In the genomic region with DNA sequence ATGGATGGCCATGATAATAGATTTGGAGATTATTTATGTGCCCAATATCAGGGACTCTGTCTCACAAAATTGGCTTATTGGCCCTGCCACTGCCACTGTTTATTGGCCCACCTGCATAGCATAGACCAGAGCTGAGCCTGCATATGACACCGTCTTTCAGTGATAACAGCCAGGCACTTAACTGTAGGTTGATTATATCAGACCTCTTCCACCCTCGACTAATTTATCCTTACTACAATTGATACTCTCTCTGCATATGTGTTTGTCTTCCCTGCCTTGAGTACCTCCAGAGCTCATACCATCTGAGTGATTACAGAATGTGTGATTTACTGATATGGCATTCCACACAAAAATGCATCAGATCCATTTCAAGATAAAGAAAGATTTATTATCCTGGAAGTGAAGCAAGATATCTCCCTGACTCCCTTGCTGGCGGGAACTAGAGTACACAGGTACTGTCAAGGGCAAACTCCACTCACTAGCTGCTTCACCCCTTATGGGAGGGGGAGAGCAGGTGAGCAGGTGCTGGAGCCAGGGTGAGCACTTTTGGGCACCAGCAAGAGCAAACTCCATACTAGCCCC, we compare ENCODE assay signal across 22 cellular contexts. TPM values are rescaled to one million over a fixed set of nuclear protein-coding genes. Genes with fewer than 3 reads are reported as not detected.
DNase-seq lines count a peak whose midpoint lies in the region; ATAC-seq and TF ChIP-seq lines count a peak whose summit lies in the region.
"Had no signal": no experiment of that assay in that cellular context is flagged by ENCODE, and none has a peak within 500 bp of the region (broad histone marks: within the 10 kb centered on the region; RNA-seq: fewer than 3 reads in every experiment).

No MANE protein-coding gene starts in this region.

- no peak overlapping the region for H3K4me3 ChIP-seq in hepatocyte
- H3K4me3 ChIP-seq in upper lobe of right lung: no peak overlapping the region
- H3K4me3 ChIP-seq: GM23338, Peyer's patch had no signal

- H3K9me3 ChIP-seq in hepatocyte (ENCODE audit: low read depth) (no peaks in the 10 kb centered on the region), upper lobe of right lung (no peaks in the 10 kb centered on the region)
- H3K9me3 ChIP-seq: Peyer's patch had no signal

- no peak for ATAC-seq in upper lobe of right lung
- ATAC-seq: GM23338 had no signal

- H3K4me2 ChIP-seq in hepatocyte: peak overlapping the region; percentile 0
- H3K4me2 ChIP-seq: GM23338 had no signal

- H4K20me1 ChIP-seq in hepatocyte (ENCODE audit: insufficient read depth, poor library complexity, severe bottlenecking): no peaks in the 10 kb centered on the region

- POLR2A ChIA-PET in activated CD4-positive, alpha-beta T cell treated with anti-CD3 and anti-CD28 coated beads, Interleukin-2, amount 10 ng/mL, durations not matched to agents 7 days and 5 days (lab: Charles Lee): no interaction called here

- H3K9me3 Mint-ChIP-seq in activated CD4-positive, alpha-beta T cell treated with anti-CD3 and anti-CD28 coated beads, Interleukin-2, amount 10 ng/mL, durations not matched to agents 24 days and 14 days: peaks cover 33% of the 10 kb centered on the region
- H3K9me3 Mint-ChIP-seq in activated CD4-positive, alpha-beta T cell treated with anti-CD3 and anti-CD28 coated beads, Interleukin-2, amount 10 ng/mL, durations not matched to agents 7 days and 5 days: peaks cover 24% of the 10 kb centered on the region
- H3K9me3 Mint-ChIP-seq in type B pancreatic cell: no peaks in the 10 kb centered on the region
- H3K9me3 Mint-ChIP-seq: H9 had no signal

- CTCF ChIA-PET in activated CD4-positive, alpha-beta T cell treated with anti-CD3 and anti-CD28 coated beads, Interleukin-2, amount 10 ng/mL, durations not matched to agents 7 days and 5 days (lab: Charles Lee): interaction anchor here (0.7 kb wide), 1 partner anchor 15 kb away, joined by 3 read pairs; no protein-coding TSS in a partner anchor

- H3K27me3 ChIP-seq in hepatocyte (no peaks in the 10 kb centered on the region), upper lobe of right lung (no peaks in the 10 kb centered on the region)
- H3K27me3 ChIP-seq: Peyer's patch had no signal

- TF ChIP-seq CTCF in hepatocyte (IDR thresholded peaks at IDR 0.05; ENCODE audit: poor library complexity): no peak
- TF ChIP-seq CTCF in type B pancreatic cell (conservative IDR thresholded peaks at IDR 0.05): no peak
- TF ChIP-seq CTCF in upper lobe of right lung (IDR thresholded peaks at IDR 0.05): no peak

- H3K27ac ChIP-seq in hepatocyte: peak overlapping the region; percentile 64
- H3K27ac ChIP-seq in upper lobe of right lung: no peak overlapping the region
- H3K27ac ChIP-seq: 22Rv1, Peyer's patch had no signal

- H3K27ac Mint-ChIP-seq in activated CD4-positive, alpha-beta T cell treated with anti-CD3 and anti-CD28 coated beads, Interleukin-2, amount 10 ng/mL, durations not matched to agents 24 days and 14 days: no peak overlapping the region
- H3K27ac Mint-ChIP-seq in activated CD4-positive, alpha-beta T cell treated with anti-CD3 and anti-CD28 coated beads, Interleukin-2, amount 10 ng/mL, durations not matched to agents 7 days and 5 days: no peak overlapping the region
- H3K27ac Mint-ChIP-seq in type B pancreatic cell: no peak overlapping the region
- H3K27ac Mint-ChIP-seq: GM23338 had no signal

- no peaks in the 10 kb centered on the region for H3K27me3 Mint-ChIP-seq in activated CD4-positive, alpha-beta T cell treated with anti-CD3 and anti-CD28 coated beads, Interleukin-2, amount 10 ng/mL, durations not matched to agents 24 days and 14 days
- H3K27me3 Mint-ChIP-seq in activated CD4-positive, alpha-beta T cell treated with anti-CD3 and anti-CD28 coated beads, Interleukin-2, amount 10 ng/mL, durations not matched to agents 7 days and 5 days: no peaks in the 10 kb centered on the region
- no peaks in the 10 kb centered on the region for H3K27me3 Mint-ChIP-seq in type B pancreatic cell

- no peak overlapping the region for H3K4me3 Mint-ChIP-seq in activated CD4-positive, alpha-beta T cell treated with anti-CD3 and anti-CD28 coated beads, Interleukin-2, amount 10 ng/mL, durations not matched to agents 24 days and 14 days
- no peak overlapping the region for H3K4me3 Mint-ChIP-seq in activated CD4-positive, alpha-beta T cell treated with anti-CD3 and anti-CD28 coated beads, Interleukin-2, amount 10 ng/mL, durations not matched to agents 7 days and 5 days
- H3K4me3 Mint-ChIP-seq in type B pancreatic cell: no peak overlapping the region
- H3K4me3 Mint-ChIP-seq: GM23338, H9 had no signal

- WGBS in hepatocyte (ENCODE audit: low lambda C conversion rate, missing lambda C conversion rate): 25% methylated on average over 3 of the region's 3 CpGs

- H2AFZ ChIP-seq in hepatocyte: no peak overlapping the region
- H2AFZ ChIP-seq: GM23338 had no signal

- H3K9me2 ChIP-seq in hepatocyte (replicated peaks; ENCODE audit: insufficient read depth): no peaks in the 10 kb centered on the region

- no peaks in the 10 kb centered on the region for H3K4me1 ChIP-seq in hepatocyte (ENCODE audit: insufficient read depth)
- H3K4me1 ChIP-seq in upper lobe of right lung: no peaks in the 10 kb centered on the region
- H3K4me1 ChIP-seq: Peyer's patch had no signal

- H3K36me3 ChIP-seq in hepatocyte (replicated peaks; ENCODE audit: insufficient read depth, low read depth): no peaks in the 10 kb centered on the region
- H3K36me3 ChIP-seq in upper lobe of right lung: no peaks in the 10 kb centered on the region
- H3K36me3 ChIP-seq: Peyer's patch had no signal

- no peaks in the 10 kb centered on the region for H3K79me2 ChIP-seq in hepatocyte

- H3K4me1 Mint-ChIP-seq in activated CD4-positive, alpha-beta T cell treated with anti-CD3 and anti-CD28 coated beads, Interleukin-2, amount 10 ng/mL, durations not matched to agents 24 days and 14 days: peaks cover 8% of the 10 kb centered on the region
- H3K4me1 Mint-ChIP-seq in activated CD4-positive, alpha-beta T cell treated with anti-CD3 and anti-CD28 coated beads, Interleukin-2, amount 10 ng/mL, durations not matched to agents 7 days and 5 days: peaks cover 10% of the 10 kb centered on the region
- H3K4me1 Mint-ChIP-seq in type B pancreatic cell (ENCODE audit: unreplicated experiment): no peaks in the 10 kb centered on the region
- H3K4me1 Mint-ChIP-seq: GM23338, H9 had no signal

- intact Hi-C loops in activated CD4-positive, alpha-beta T cell treated with anti-CD3 and anti-CD28 coated beads, Interleukin-2, amount 10 ng/mL, durations not matched to agents 24 days and 14 days (cut with micrococcal nuclease): no loop called here
- intact Hi-C loops in head of caudate nucleus (cut with DNase I): no loop called here
- intact Hi-C loops in upper lobe of right lung (cut with DNase I): no loop called here

- DNase-seq in activated CD4-positive, alpha-beta T cell treated with anti-CD3 and anti-CD28 coated beads, Interleukin-2, amount 10 ng/mL, durations not matched to agents 24 days and 14 days: peak; percentile 39
- DNase-seq in activated CD4-positive, alpha-beta T cell treated with anti-CD3 and anti-CD28 coated beads, Interleukin-2, amount 10 ng/mL, durations not matched to agents 7 days and 5 days: no peak
- DNase-seq in SK-N-DZ (ENCODE audit: low spot score) (peak; percentile 96), hepatocyte (ENCODE audit: low spot score) (peak; percentile 30), dedifferentiated amniotic fluid mesenchymal stem cell (ENCODE audit: extremely low spot score) (no peak), head of caudate nucleus (no peak), type B pancreatic cell (ENCODE audit: extremely low spot score, unreplicated experiment) (no peak), upper lobe of right lung (no peak)
- DNase-seq: DMS153, H9, KBM-7, MM.1S, NCI-H1417, NCI-H1694 treated with DMSO at 0.1 percent for 48 hours, NCI-H2081, NCI-H2227 treated with DMSO at 0.1 percent for 48 hours, NCI-H510A, NCI-H69, Peyer's patch, SIG-M5 had no signal

- no peaks in the 10 kb centered on the region for H3K36me3 Mint-ChIP-seq in activated CD4-positive, alpha-beta T cell treated with anti-CD3 and anti-CD28 coated beads, Interleukin-2, amount 10 ng/mL, durations not matched to agents 24 days and 14 days (ENCODE audit: low read depth)
- H3K36me3 Mint-ChIP-seq in activated CD4-positive, alpha-beta T cell treated with anti-CD3 and anti-CD28 coated beads, Interleukin-2, amount 10 ng/mL, durations not matched to agents 7 days and 5 days (ENCODE audit: low read depth): peaks cover 2% of the 10 kb centered on the region
- no peaks in the 10 kb centered on the region for H3K36me3 Mint-ChIP-seq in type B pancreatic cell

RNA-seq across cellular contexts. Expression of a gene that starts 13.1 kb away (rescaled TPM):
- total RNA-seq in activated CD4-positive, alpha-beta T cell treated with anti-CD3 and anti-CD28 coated beads, Interleukin-2, amount 10 ng/mL, durations not matched to agents 24 days and 14 days: 15.8 and 16.4 TPM in 2 replicates
- total RNA-seq in activated CD4-positive, alpha-beta T cell treated with anti-CD3 and anti-CD28 coated beads, Interleukin-2, amount 10 ng/mL, durations not matched to agents 7 days and 5 days: 100 to 1,000 TPM; 145 to 166 TPM
- 0.06 and 0.10 TPM in 2 replicates for polyA plus RNA-seq in SK-N-DZ (2014; cell fraction: cytosol; rRNA removed)
- 0.37 and 1.3 TPM in 2 replicates for polyA plus RNA-seq in SK-N-DZ (2014; cell fraction: nucleus; rRNA removed)
- total RNA-seq in hepatocyte (1.5 and 4.5 TPM in 2 replicates), type B pancreatic cell (ENCODE audit: low replicate concordance) (1.8 and 2.7 TPM in 2 replicates), upper lobe of right lung (46.5 TPM)
- polyA plus RNA-seq in hepatocyte: 1.5 and 3.4 TPM in 2 replicates
- total RNA-seq: GM23338, H9 had no signal
- polyA plus RNA-seq: GM23338 had no signal

RNA-seq across cellular contexts. Expression of a gene that starts 43.5 kb away (rescaled TPM):
- 8.6 and 9.4 TPM in 2 replicates for total RNA-seq in activated CD4-positive, alpha-beta T cell treated with anti-CD3 and anti-CD28 coated beads, Interleukin-2, amount 10 ng/mL, durations not matched to agents 24 days and 14 days
- 10 to 100 TPM; 67.3 to 80.1 TPM for total RNA-seq in activated CD4-positive, alpha-beta T cell treated with anti-CD3 and anti-CD28 coated beads, Interleukin-2, amount 10 ng/mL, durations not matched to agents 7 days and 5 days
- polyA plus RNA-seq in SK-N-DZ (2014; cell fraction: cytosol; rRNA removed): 0.02 TPM in 1 of 2 replicates, not detected in the other
- polyA plus RNA-seq in SK-N-DZ (2014; cell fraction: nucleus; rRNA removed): not detected in 2 replicates
- total RNA-seq in hepatocyte: 2.6 and 4.4 TPM in 2 replicates
- polyA plus RNA-seq in hepatocyte: 0.54 and 1.1 TPM in 2 replicates
- total RNA-seq in type B pancreatic cell (ENCODE audit: low replicate concordance): 2.9 and 3.2 TPM in 2 replicates
- total RNA-seq in upper lobe of right lung: 21.2 TPM
- total RNA-seq: H9 had no signal
- polyA plus RNA-seq: GM23338 had no signal

Comparison
In these comparisons a context has a peak if more than half of its experiments do, and no peak if none do; other contexts are left out.
1. DNase-seq: peak in activated CD4-positive, alpha-beta T cell treated with anti-CD3 and anti-CD28 coated beads, Interleukin-2, amount 10 ng/mL, durations not matched to agents 24 days and 14 days (single experiment), SK-N-DZ (single experiment) and hepatocyte (single experiment); none in activated CD4-positive, alpha-beta T cell treated with anti-CD3 and anti-CD28 coated beads, Interleukin-2, amount 10 ng/mL, durations not matched to agents 7 days and 5 days (single experiment), dedifferentiated amniotic fluid mesenchymal stem cell (single experiment), head of caudate nucleus (0 of 42), type B pancreatic cell (single experiment) and upper lobe of right lung (single experiment).